In genomic region chr1:59266180-59266926, GRCh38 we compare ENCODE assay signal across 1 cellular context.
TF ChIP-seq lines count a peak whose summit lies in the region.

No MANE protein-coding gene starts in this region.

TF ChIP-seq in GM12878, 131 proteins besides CTCF, POLR2A, EP300 and RAD21 (continued from another document):
- TF ChIP-seq ZNF687 (IDR thresholded peaks at IDR 0.05) (peak; percentile 93), SP1 (IDR thresholded peaks at IDR 0.05; ENCODE audit: low read depth, low read length) (peak; percentile 34), MEF2B (IDR thresholded peaks at IDR 0.05; ENCODE audit: partially characterized antibody, poor library complexity, severe bottlenecking) (peak; percentile 85), MEF2A (IDR thresholded peaks at IDR 0.05; ENCODE audit: insufficient read depth, low read depth, low read length) (no peak), SUPT20H (IDR thresholded peaks at IDR 0.05; ENCODE audit: borderline replicate concordance, control insufficient read depth, low read depth, low read length) (no peak), SMAD5 (IDR thresholded peaks at IDR 0.05; ENCODE audit: low read depth) (no peak), RB1 (IDR thresholded peaks at IDR 0.05; ENCODE audit: borderline replicate concordance) (no peak; the same call in 1 of the 2 replicates), PRDM15 (CRISPR knock-in tag; IDR thresholded peaks at IDR 0.05) (no peak), POU2F2 (IDR thresholded peaks at IDR 0.05; ENCODE audit: borderline replicate concordance, low read depth, low read length) (peak; percentile 43; the same call in 1 of the 3 replicates), DPF2 (IDR thresholded peaks at IDR 0.05) (peak; percentile 81; the same call in 1 of the 2 replicates), NBN (IDR thresholded peaks at IDR 0.05) (0 out of 2 replicates have a peak, but pooled peaks have one; percentile 38), PAX5 (IDR thresholded peaks at IDR 0.05; ENCODE audit: borderline replicate concordance, low read depth, low read length) (peak; percentile 39; the same call in 1 of the 2 replicates), HSF1 (IDR thresholded peaks at IDR 0.05; ENCODE audit: low read depth, low read length) (no peak), NRF1 (conservative IDR thresholded peaks at IDR 0.05; ENCODE audit: low read depth, low read length) (no peak), NR2F1 (conservative IDR thresholded peaks at IDR 0.05) (peak; percentile 59), ZZZ3 (IDR thresholded peaks at IDR 0.05; ENCODE audit: control insufficient read depth, insufficient read length, low read depth) (no peak), NFIC (IDR thresholded peaks at IDR 0.05; ENCODE audit: low read depth, low read length) (0 out of 2 replicates have a peak, but pooled peaks have one; percentile 39), IRF4 (IDR thresholded peaks at IDR 0.05; ENCODE audit: low read depth, low read length) (0 out of 2 replicates have a peak, but pooled peaks have one; percentile 19), MTA2 (IDR thresholded peaks at IDR 0.05; ENCODE audit: low read depth) (peak; percentile 77; the same call in 1 of the 2 replicates), HDGF (IDR thresholded peaks at IDR 0.05) (no peak), IKZF1 (conservative IDR thresholded peaks at IDR 0.05) (peak; percentile 79), SPI1 (IDR thresholded peaks at IDR 0.05; ENCODE audit: borderline replicate concordance, insufficient read depth, low read depth, low read length) (peak; percentile 91), SMARCA5 (IDR thresholded peaks at IDR 0.05) (peak; percentile 83; the same call in 1 of the 2 replicates), RUNX3 (IDR thresholded peaks at IDR 0.05; ENCODE audit: low read length) (peak; percentile 13; the same call in 1 of the 2 replicates), BCL3 (IDR thresholded peaks at IDR 0.05; ENCODE audit: borderline replicate concordance, insufficient read depth, low read depth, low read length, poor library complexity, severe bottlenecking) (no peak), CHD4 (IDR thresholded peaks at IDR 0.05) (no peak), IKZF2 (IDR thresholded peaks at IDR 0.05) (peak; percentile 84 to 86), SUZ12 (IDR thresholded peaks at IDR 0.05; ENCODE audit: unreplicated experiment) (no peak), YY1 (IDR thresholded peaks at IDR 0.05; ENCODE audit: low read depth, low read length) (0 out of 2 replicates have a peak, but pooled peaks have one; percentile 41), SKIL (IDR thresholded peaks at IDR 0.05; ENCODE audit: low read depth, poor library complexity, severe bottlenecking) (peak; percentile 28), BHLHE40 (IDR thresholded peaks at IDR 0.05; ENCODE audit: borderline replicate concordance in 1 of 2, low read depth in 2 of 2, low read length in 1 of 2) (0 out of 4 replicates have a peak, but pooled peaks have one; percentile 9 to 35)
